ENCODE assay signal across 22 cellular contexts in the genomic region with DNA sequence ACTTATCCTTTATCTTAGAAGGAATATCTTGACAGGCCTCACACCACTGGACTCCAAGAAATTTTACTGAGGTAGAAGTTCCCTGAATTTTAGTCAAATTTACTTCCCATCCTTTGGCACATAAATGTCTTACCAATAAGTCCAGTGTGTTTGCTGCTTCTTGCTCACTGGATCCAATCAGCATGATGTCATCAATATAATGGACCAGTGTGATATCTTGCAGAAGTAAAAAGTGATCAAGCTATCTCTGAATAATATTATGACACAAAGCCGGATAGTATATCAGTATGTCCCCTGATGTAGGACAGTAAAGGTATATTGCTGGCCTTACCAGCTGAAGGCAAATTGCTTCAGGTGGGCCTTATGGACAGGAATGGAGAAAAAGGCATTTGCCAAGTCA. TPM values are rescaled to one million over a fixed set of nuclear protein-coding genes. Genes with fewer than 3 reads are reported as not detected.
DNase-seq lines count a peak whose midpoint lies in the region; ATAC-seq, FAIRE-seq and TF ChIP-seq lines count a peak whose summit lies in the region.
"Had no signal": no experiment of that assay in that cellular context is flagged by ENCODE, and none has a peak within 500 bp of the region (broad histone marks: within the 10 kb centered on the region; RNA-seq: fewer than 3 reads in every experiment).

No MANE protein-coding gene starts in this region.

- in situ Hi-C loops in HepG2 (cut with HindIII; ENCODE audit: extremely low pct_ligation_motif_present, low pct_unique_long_range_greater_than_20kb) (loop anchor here (25.0 kb wide), 1 partner anchor 412 kb away; no protein-coding TSS in a partner anchor), K562 (cut with MboI) (no loop called here)

- FAIRE-seq in HepG2 (lab: Jason Lieb, UNC): no peak
- FAIRE-seq in K562 (lab: Jason Lieb, UNC): no peak
- FAIRE-seq: A549, D721Med, GM12878, GM12892, GM18507 had no signal

- intact Hi-C loops in HepG2 (cut with micrococcal nuclease; ENCODE audit: unreplicated experiment): no loop called here
- intact Hi-C loops in right lobe of liver (cut with DNase I): no loop called here
- intact Hi-C loops in K562 (cut with micrococcal nuclease): loop anchor here (10.0 kb wide), 1 partner anchor 1546 kb away; no protein-coding TSS in a partner anchor
- intact Hi-C loops in CD4-positive, alpha-beta memory T cell (cut with micrococcal nuclease): no loop called here

- BruUV-seq in HepG2 (replicated peaks; lab: Mats Ljungman, UMichigan) (no TSS peak), K562 (replicated peaks; lab: Mats Ljungman, UMichigan) (no TSS peak)

- TF ChIP-seq EP300 in HepG2 (IDR thresholded peaks at IDR 0.05; ENCODE audit: low read depth in 2 of 2, low read length in 2 of 2) (no peak), HepG2 (CRISPR knock-in tag; IDR thresholded peaks at IDR 0.05; ENCODE audit: borderline replicate concordance) (no peak), K562 (IDR thresholded peaks at IDR 0.05; ENCODE audit: low read length) (no peak)

- H3K27ac Mint-ChIP-seq in CD4-positive, alpha-beta memory T cell: no peak overlapping the region
- no peak overlapping the region for H3K27ac Mint-ChIP-seq in neural progenitor cell
- H3K27ac Mint-ChIP-seq: B cell; CD4-positive, alpha-beta T cell had no signal

- WGBS in HepG2 (ENCODE audit: low lambda C conversion rate): 50% methylated on average over 1 of the region's 1 CpG
- WGBS in right lobe of liver (ENCODE audit: insufficient coverage, low coverage, low lambda C conversion rate, missing lambda C conversion rate): 83% methylated on average over 1 of the region's 1 CpG
- WGBS in K562 (ENCODE audit: insufficient coverage, low coverage, missing lambda C conversion rate): 71% methylated on average over 1 of the region's 1 CpG

- H3K4me1 ChIP-seq in HepG2 (ENCODE audit: insufficient read depth, low read length): no peaks in the 10 kb centered on the region
- H3K4me1 ChIP-seq in right lobe of liver: no peaks in the 10 kb centered on the region
- peaks cover 13 to 79% of the 10 kb centered on the region in 2 experiments for H3K4me1 ChIP-seq in K562 (replicated peaks in 1 of 2; ENCODE audit: control insufficient read depth in 2 of 2, insufficient read depth in 2 of 2, low read length in 2 of 2)
- no peaks in the 10 kb centered on the region for H3K4me1 ChIP-seq in CD4-positive, alpha-beta memory T cell (ENCODE audit: insufficient read depth, low read length)
- H3K4me1 ChIP-seq in neural progenitor cell: no peaks in the 10 kb centered on the region
- H3K4me1 ChIP-seq: A549, Caco-2 had no signal

- peaks cover 0 to 7% (median 1%) of the 10 kb centered on the region in 8 donors for H3K9me3 Mint-ChIP-seq in CD4-positive, alpha-beta memory T cell
- peaks cover 9% of the 10 kb centered on the region for H3K9me3 Mint-ChIP-seq in neural progenitor cell
- H3K9me3 Mint-ChIP-seq: CD4-positive, alpha-beta T cell had no signal

- POLR2A ChIA-PET in HepG2 (lab: Yijun Ruan, JAX) (no interaction called here), K562 (lab: Yijun Ruan, JAX) (interaction anchor here (1.1 kb wide), 1 partner anchor 10 kb away, joined by 5 read pairs; no protein-coding TSS in a partner anchor)
- POLR2A ChIA-PET in CD4-positive, alpha-beta memory T cell (lab: Charles Lee; ENCODE audit: partially characterized antibody): interaction anchor here (1.2 kb wide), 1 partner anchor 9 kb away, joined by 3 read pairs; no protein-coding TSS in a partner anchor

- no peaks in the 10 kb centered on the region for H4K20me1 ChIP-seq in HepG2 (ENCODE audit: insufficient read depth, low read length)
- H4K20me1 ChIP-seq in K562 (replicated peaks; ENCODE audit: control insufficient read depth, insufficient read depth, low read length): no peaks in the 10 kb centered on the region
- H4K20me1 ChIP-seq in neural progenitor cell (ENCODE audit: low read depth): no peaks in the 10 kb centered on the region
- H4K20me1 ChIP-seq: BLaER1 treated with 17β-estradiol and CSF1 and Interleukin-3, amounts not matched to agents 10 nM and 100 nM had no signal

- H3K36me3 ChIP-seq in HepG2 (replicated peaks in 1 of 2; ENCODE audit: control insufficient read depth in 1 of 2, insufficient read depth in 2 of 2, low read length in 2 of 2) (no peaks in the 10 kb centered on the region), right lobe of liver (no peaks in the 10 kb centered on the region), K562 (ENCODE audit: control insufficient read depth, insufficient read depth, low read length) (no peaks in the 10 kb centered on the region), neural progenitor cell (no peaks in the 10 kb centered on the region)
- H3K36me3 ChIP-seq in CD4-positive, alpha-beta memory T cell (ENCODE audit: insufficient read depth, low read length): no peaks in the 10 kb centered on the region
- H3K36me3 ChIP-seq: BLaER1 treated with 17β-estradiol and CSF1 and Interleukin-3, amounts not matched to agents 10 nM and 100 nM had no signal

- H3K4me3 Mint-ChIP-seq in CD4-positive, alpha-beta memory T cell: no peak overlapping the region
- H3K4me3 Mint-ChIP-seq in neural progenitor cell: no peak overlapping the region
- H3K4me3 Mint-ChIP-seq: B cell; CD4-positive, alpha-beta T cell had no signal

- no peaks in the 10 kb centered on the region for H3F3A ChIP-seq in neural progenitor cell (ENCODE audit: low read depth)

- H3K79me2 ChIP-seq in HepG2 (ENCODE audit: insufficient read depth, low read length) (no peaks in the 10 kb centered on the region), K562 (ENCODE audit: control insufficient read depth, insufficient read depth, low read length) (no peaks in the 10 kb centered on the region), neural progenitor cell (ENCODE audit: low read depth) (no peaks in the 10 kb centered on the region)

- no peak overlapping the region for H3K4me3 ChIP-seq in HepG2 (replicated peaks in 1 of 3; ENCODE audit: insufficient read depth in 1 of 3, low read depth in 2 of 3, low read length in 3 of 3)
- no peak overlapping the region for H3K4me3 ChIP-seq in right lobe of liver
- H3K4me3 ChIP-seq in K562: no peak overlapping the region
- no peak overlapping the region for H3K4me3 ChIP-seq in CD4-positive, alpha-beta memory T cell (ENCODE audit: low read length in 2 of 2)
- H3K4me3 ChIP-seq in neural progenitor cell: no peak overlapping the region
- H3K4me3 ChIP-seq: A549; BLaER1 treated with 17β-estradiol and CSF1 and Interleukin-3, amounts not matched to agents 10 nM and 100 nM; GM12878 had no signal

- TF ChIP-seq CTCF in HepG2 (CRISPR knock-in tag; IDR thresholded peaks at IDR 0.05) (no peak), right lobe of liver (IDR thresholded peaks at IDR 0.05) (no peak), K562 (IDR thresholded peaks at IDR 0.05 in 2 of 3, conservative IDR thresholded peaks at IDR 0.05 in 1 of 3; ENCODE audit: insufficient read depth in 2 of 3, low read depth in 1 of 3, low read length in 3 of 3) (no peak), neural progenitor cell (IDR thresholded peaks at IDR 0.05) (no peak)

- CTCF ChIA-PET in HepG2 (lab: Yijun Ruan, JAX; ENCODE audit: low intra/inter-chr PET ratio, low total read pairs): no interaction called here
- CTCF ChIA-PET in K562 (lab: Yijun Ruan, JAX; ENCODE audit: low intra/inter-chr PET ratio): no interaction called here
- CTCF ChIA-PET in CD4-positive, alpha-beta memory T cell (lab: Charles Lee; ENCODE audit: partially characterized antibody): interaction anchor here (1.8 kb wide), 1 partner anchor 15 kb away, joined by 5 read pairs; no protein-coding TSS in a partner anchor

- TF ChIP-seq POLR2A in HepG2 (IDR thresholded peaks at IDR 0.05; ENCODE audit: insufficient read depth in 1 of 2, low read depth in 2 of 2, low read length in 2 of 2) (no peak), right lobe of liver (IDR thresholded peaks at IDR 0.05) (no peak), K562 (conservative IDR thresholded peaks at IDR 0.05) (no peak)

- TF ChIP-seq RAD21 in HepG2 (CRISPR knock-in tag; IDR thresholded peaks at IDR 0.05): no peak
- TF ChIP-seq RAD21 in K562 (CRISPR knock-in tag; conservative IDR thresholded peaks at IDR 0.05 in 1 of 2, IDR thresholded peaks at IDR 0.05 in 1 of 2): no peak

- H3K27me3 ChIP-seq in HepG2 (ENCODE audit: control insufficient read depth in 1 of 2, insufficient read depth in 2 of 2, low read length in 2 of 2): peaks cover 0 to 8% of the 10 kb centered on the region in 2 experiments; a peak in 1 of 5 replicates
- H3K27me3 ChIP-seq in right lobe of liver: no peaks in the 10 kb centered on the region
- H3K27me3 ChIP-seq in K562 (ENCODE audit: control insufficient read depth in 2 of 2, insufficient read depth in 2 of 2, low read length in 2 of 2): no peaks in the 10 kb centered on the region
- no peaks in the 10 kb centered on the region for H3K27me3 ChIP-seq in CD4-positive, alpha-beta memory T cell (ENCODE audit: insufficient read depth, low read length)
- no peaks in the 10 kb centered on the region for H3K27me3 ChIP-seq in neural progenitor cell
- H3K27me3 ChIP-seq: BLaER1 treated with 17β-estradiol and CSF1 and Interleukin-3, amounts not matched to agents 10 nM and 100 nM had no signal

- H3K27me3 Mint-ChIP-seq in CD4-positive, alpha-beta memory T cell: no peaks in the 10 kb centered on the region
- peaks cover 2% of the 10 kb centered on the region for H3K27me3 Mint-ChIP-seq in neural progenitor cell (ENCODE audit: insufficient read depth, low read depth)
- H3K27me3 Mint-ChIP-seq: B cell; CD4-positive, alpha-beta T cell had no signal

- H3K9ac ChIP-seq in HepG2 (ENCODE audit: insufficient read depth, low read depth, low read length) (no peak overlapping the region), K562 (ENCODE audit: insufficient read depth in 1 of 2, low read depth in 2 of 2, low read length in 2 of 2) (no peak overlapping the region), neural progenitor cell (no peak overlapping the region)
- H3K9ac ChIP-seq: BLaER1 treated with 17β-estradiol and CSF1 and Interleukin-3, amounts not matched to agents 10 nM and 100 nM had no signal

- ATAC-seq in HepG2: no peak
- no peak for ATAC-seq in right lobe of liver
- no peak for ATAC-seq in K562
- ATAC-seq: A549, GM12878 had no signal

- no peaks in the 10 kb centered on the region for H3K36me3 Mint-ChIP-seq in CD4-positive, alpha-beta memory T cell
- peaks cover 2% of the 10 kb centered on the region for H3K36me3 Mint-ChIP-seq in neural progenitor cell

- H3K4me2 ChIP-seq in HepG2 (ENCODE audit: low read depth, low read length) (no peak overlapping the region), K562 (ENCODE audit: insufficient read depth, low read length) (peak overlapping the region; percentile 1; the same call in 1 of the 2 replicates), neural progenitor cell (no peak overlapping the region)
- H3K4me2 ChIP-seq: A549; BLaER1 treated with 17β-estradiol and CSF1 and Interleukin-3, amounts not matched to agents 10 nM and 100 nM had no signal

- DNase-seq in HepG2 (ENCODE audit: low spot score) (no peak), right lobe of liver (no peak), K562 (ENCODE audit: extremely low read depth in 1 of 4, low spot score in 3 of 4) (no peak), neural progenitor cell (ENCODE audit: low spot score) (no peak)
- no peak for DNase-seq in CD4-positive, alpha-beta memory T cell
- DNase-seq: AML-193; Caco-2; Calu3; CD4-positive, alpha-beta T cell; DMS79; DND-41; EL; GDM1 had no signal

- H3K9me3 ChIP-seq in HepG2 (ENCODE audit: low read length) (no peaks in the 10 kb centered on the region), right lobe of liver (peaks cover 0 to 3% (median 0%) of the 10 kb centered on the region in 4 donors), K562 (replicated peaks; ENCODE audit: control insufficient read depth, insufficient read depth, low read depth, low read length) (peaks cover 10% of the 10 kb centered on the region; the same call in 1 of the 2 replicates), neural progenitor cell (ENCODE audit: low read depth) (no peaks in the 10 kb centered on the region)
- H3K9me3 ChIP-seq in CD4-positive, alpha-beta memory T cell (ENCODE audit: control insufficient read depth in 1 of 2, low read length in 2 of 2): no peaks in the 10 kb centered on the region
- H3K9me3 ChIP-seq: A549, Caco-2 had no signal

- H3K27ac ChIP-seq in HepG2 (ENCODE audit: extremely low read length, insufficient read depth, low read length) (no peak overlapping the region), right lobe of liver (no peak overlapping the region), K562 (ENCODE audit: extremely low read depth, low read depth, low read length) (peak overlapping the region; percentile 70; the same call in 2 of the 3 replicates), neural progenitor cell (no peak overlapping the region)
- no peak overlapping the region for H3K27ac ChIP-seq in CD4-positive, alpha-beta memory T cell (ENCODE audit: low read depth, low read length)
- H3K27ac ChIP-seq: 22Rv1; A549; BLaER1 treated with 17β-estradiol and CSF1 and Interleukin-3, amounts not matched to agents 10 nM and 100 nM; C4-2B had no signal

- H3K9me1 ChIP-seq in K562 (ENCODE audit: control insufficient read depth, insufficient read depth, low read length): no peaks in the 10 kb centered on the region

- H2AFZ ChIP-seq in HepG2 (ENCODE audit: low read length): no peak overlapping the region
- H2AFZ ChIP-seq in K562 (ENCODE audit: low read depth, low read length): no peak overlapping the region
- no peak overlapping the region for H2AFZ ChIP-seq in neural progenitor cell (replicated peaks)

- H3K4me1 Mint-ChIP-seq in CD4-positive, alpha-beta memory T cell: peaks cover 0 to 3% (median under 1%) of the 10 kb centered on the region in 4 donors
- peaks cover 6% of the 10 kb centered on the region for H3K4me1 Mint-ChIP-seq in neural progenitor cell

RNA-seq across cellular contexts. Expression of a gene that starts 6.9 kb away (rescaled TPM):
- not detected in 2 replicates for total RNA-seq in HepG2 (2016; rRNA removed; fragmentation: Illumina TruSeq; extraction: Trizol)
- total RNA-seq in HepG2 (2016; cell fraction: cytosol; rRNA removed; fragmentation: Illumina TruSeq; extraction: Trizol; ENCODE audit: low read depth): not detected in 2 replicates
- not detected in 2 replicates for total RNA-seq in HepG2 (2016; cell fraction: insoluble cytoplasmic fraction; rRNA removed; fragmentation: Illumina TruSeq; extraction: Trizol)
- not detected in 2 replicates for total RNA-seq in HepG2 (2016; cell fraction: membrane; rRNA removed; fragmentation: Illumina TruSeq; extraction: Trizol)
- not detected in 2 replicates for total RNA-seq in HepG2 (2016; cell fraction: nucleus; rRNA removed; fragmentation: Illumina TruSeq; extraction: Trizol)
- polyA plus RNA-seq in HepG2 (2011; rRNA removed): 0.09 TPM in 1 of 2 replicates, not detected in the other
- polyA plus RNA-seq in HepG2 (2011; cell fraction: cytosol; rRNA removed): not detected in 2 replicates
- not detected in 2 replicates for polyA plus RNA-seq in HepG2 (2011; cell fraction: nucleus; rRNA removed)
- polyA plus RNA-seq in HepG2 (2012): not detected in 2 replicates
- not detected in 2 replicates for polyA plus RNA-seq in HepG2 (2016; cell fraction: cytosol; fragmentation: Illumina TruSeq; extraction: Trizol; ENCODE audit: low read depth)
- polyA plus RNA-seq in HepG2 (2016; cell fraction: insoluble cytoplasmic fraction; fragmentation: Illumina TruSeq; extraction: Trizol; ENCODE audit: low read depth): not detected in 2 replicates
- not detected in 2 replicates for polyA plus RNA-seq in HepG2 (2016; cell fraction: membrane; fragmentation: Illumina TruSeq; extraction: Trizol; ENCODE audit: low read depth)
- polyA plus RNA-seq in HepG2 (2016; cell fraction: nucleus; fragmentation: Illumina TruSeq; extraction: Trizol; ENCODE audit: insufficient read depth, low read depth): not detected in 2 replicates
- polyA minus RNA-seq in HepG2 (2011; rRNA and poly(A)+ RNA removed; ENCODE audit: low replicate concordance): 1.8 and 3.2 TPM in 2 replicates
- polyA minus RNA-seq in HepG2 (2011; cell fraction: cytosol; rRNA and poly(A)+ RNA removed): not detected in 2 replicates
- not detected in 2 replicates for polyA minus RNA-seq in HepG2 (2011; cell fraction: nucleus; rRNA and poly(A)+ RNA removed)
- 10 to 100 TPM in 1 of 6 experiments, 1 to 10 TPM in 5; 2.9 to 17.2 (median 8.1) TPM for total RNA-seq in right lobe of liver
- 120 and 158 TPM in 2 replicates for total RNA-seq in K562 (2011; cell fraction: chromatin; rRNA removed; ENCODE audit: low replicate concordance)
- 166 and 169 TPM in 2 replicates for total RNA-seq in K562 (2011; cell fraction: nucleolus; rRNA removed)
- 154 and 197 TPM in 2 replicates for total RNA-seq in K562 (2011; cell fraction: nucleoplasm; rRNA removed)
- total RNA-seq in K562 (2014; rRNA removed): 282 and 367 TPM in 2 replicates
- total RNA-seq in K562 (2014; rRNA removed; fragmentation: Illumina TruSeq; extraction: Trizol): 121 and 155 TPM in 2 replicates
- 174 and 181 TPM in 2 replicates for total RNA-seq in K562 (2015; rRNA removed; fragmentation: Illumina TruSeq; extraction: Trizol)
- total RNA-seq in K562 (2021): 194 and 210 TPM in 2 replicates
- 241 and 252 TPM in 2 replicates for polyA plus RNA-seq in K562 (2011; rRNA removed)
- 439 and 540 TPM in 2 replicates for polyA plus RNA-seq in K562 (2011; cell fraction: cytosol; rRNA removed)
- polyA plus RNA-seq in K562 (2011; cell fraction: nucleus; rRNA removed): 132 and 178 TPM in 2 replicates
- polyA plus RNA-seq in K562 (2012): 183 and 349 TPM in 2 replicates
- polyA plus RNA-seq in K562 (2014; fragmentation: Illumina TruSeq; extraction: Trizol): 202 and 211 TPM in 2 replicates
- 10 to 100 TPM; 50.6 to 53.7 TPM for polyA plus RNA-seq in K562 (2014; fragmentation: Nextera tagmentation; extraction: Ambion mirVana)
- polyA plus RNA-seq in K562 (2014; rRNA removed): 229 and 299 TPM in 2 replicates
- 144 and 198 TPM in 2 replicates for polyA minus RNA-seq in K562 (2011; rRNA and poly(A)+ RNA removed)
- 95.9 and 113 TPM in 2 replicates for polyA minus RNA-seq in K562 (2011; cell fraction: cytosol; rRNA and poly(A)+ RNA removed)
- polyA minus RNA-seq in K562 (2011; cell fraction: nucleus; rRNA and poly(A)+ RNA removed): 29.8 and 52.5 TPM in 2 replicates
- total RNA-seq in CD4-positive, alpha-beta memory T cell: 10 to 100 TPM; 78.5 to 80.8 TPM
- 100 to 1,000 TPM; 145 to 165 TPM for polyA plus RNA-seq in CD4-positive, alpha-beta memory T cell
- 3.4 and 9.1 TPM in 2 replicates for total RNA-seq in neural progenitor cell (ENCODE audit: low replicate concordance)
- total RNA-seq: Caco-2, Calu3 had no signal
- polyA plus RNA-seq: A549 had no signal
